1 cellular context compared by ENCODE assay signal in the genomic region with DNA sequence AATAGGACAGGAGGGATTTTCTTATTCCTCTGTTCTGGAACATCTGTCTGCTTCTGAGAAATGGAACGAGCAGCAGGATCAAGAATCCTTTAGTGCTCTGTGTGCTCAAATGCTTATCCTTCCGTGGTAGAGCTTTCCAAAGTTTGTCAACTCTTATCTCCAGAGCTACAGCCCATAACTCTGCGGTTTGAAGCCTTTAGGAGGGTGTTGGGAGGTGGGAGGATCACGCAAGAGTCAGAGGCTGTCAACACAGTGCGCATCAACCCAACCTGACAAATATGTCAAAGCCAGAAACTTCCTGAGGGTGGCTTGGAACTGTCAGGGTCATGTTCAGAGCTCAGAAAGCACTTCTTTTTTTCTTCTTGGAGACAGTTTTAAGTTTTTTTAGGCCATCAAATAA.
A peak's percentile ranks its signal among the peaks of the same experiment; 100 is the strongest.
TF ChIP-seq lines count a peak whose summit lies in the region.

No MANE protein-coding gene starts in this region.

TF ChIP-seq in K562, 482 proteins besides CTCF, POLR2A, EP300 and RAD21 (continued from another document and continues in another):
- peak; percentile 50; the same call in 1 of the 2 replicates for TF ChIP-seq JUND (IDR thresholded peaks at IDR 0.05; ENCODE audit: borderline replicate concordance, low read depth, low read length)
- TF ChIP-seq JUND (tag; IDR thresholded peaks at IDR 0.05; ENCODE audit: borderline replicate concordance, low read depth, low read length): no peak; the same call in 2 of the 3 replicates
- TF ChIP-seq PRMT5 (CRISPR knock-in tag; IDR thresholded peaks at IDR 0.05): no peak
- peak; percentile 90; the same call in 1 of the 2 replicates for TF ChIP-seq ESRRA (IDR thresholded peaks at IDR 0.05; ENCODE audit: borderline replicate concordance, low read depth)
- TF ChIP-seq ZNF76 (CRISPR knock-in tag; IDR thresholded peaks at IDR 0.05; ENCODE audit: borderline replicate concordance): no peak
- no peak for TF ChIP-seq PHF21A (IDR thresholded peaks at IDR 0.05; ENCODE audit: borderline replicate concordance, low read depth)
- no peak for TF ChIP-seq RBM14 (IDR thresholded peaks at IDR 0.05; ENCODE audit: borderline replicate concordance, insufficient read depth, low read depth, low read length)
- no peak for TF ChIP-seq FOS (IDR thresholded peaks at IDR 0.05; ENCODE audit: extremely low read depth, insufficient read length)
- TF ChIP-seq NRF1 (conservative IDR thresholded peaks at IDR 0.05 in 1 of 2, IDR thresholded peaks at IDR 0.05 in 1 of 2): peak; percentile 52 to 59; a peak in 3 of 4 replicates
- no peak for TF ChIP-seq ZSCAN29 (IDR thresholded peaks at IDR 0.05)
- TF ChIP-seq, protein P1, sequence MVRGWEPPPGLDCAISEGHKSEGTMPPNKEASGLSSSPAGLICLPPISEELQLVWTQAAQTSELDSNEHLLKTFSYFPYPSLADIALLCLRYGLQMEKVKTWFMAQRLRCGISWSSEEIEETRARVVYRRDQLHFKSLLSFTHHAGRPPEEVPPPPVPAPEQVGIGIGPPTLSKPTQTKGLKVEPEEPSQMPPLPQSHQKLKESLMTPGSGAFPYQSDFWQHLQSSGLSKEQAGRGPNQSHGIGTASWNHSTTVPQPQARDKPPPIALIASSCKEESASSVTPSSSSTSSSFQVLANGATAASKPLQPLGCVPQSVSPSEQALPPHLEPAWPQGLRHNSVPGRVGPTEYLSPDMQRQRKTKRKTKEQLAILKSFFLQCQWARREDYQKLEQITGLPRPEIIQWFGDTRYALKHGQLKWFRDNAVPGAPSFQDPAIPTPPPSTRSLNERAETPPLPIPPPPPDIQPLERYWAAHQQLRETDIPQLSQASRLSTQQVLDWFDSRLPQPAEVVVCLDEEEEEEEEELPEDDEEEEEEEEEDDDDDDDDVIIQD (CRISPR knock-in tag; IDR thresholded peaks at IDR 0.05): no peak
- no peak for TF ChIP-seq ZNF444 (CRISPR knock-in tag; IDR thresholded peaks at IDR 0.05)
- TF ChIP-seq WHSC1 (IDR thresholded peaks at IDR 0.05; ENCODE audit: low read length): no peak
- TF ChIP-seq ZNF551 (CRISPR knock-in tag; IDR thresholded peaks at IDR 0.05): no peak
- TF ChIP-seq E2F3 (CRISPR knock-in tag; IDR thresholded peaks at IDR 0.05): no peak
- 0 out of 4 replicates have a peak, but pooled peaks of 1 of the 2 experiments have one; percentile 36 for TF ChIP-seq FOXK2 (conservative IDR thresholded peaks at IDR 0.05 in 1 of 2, IDR thresholded peaks at IDR 0.05 in 1 of 2; ENCODE audit: low read depth in 2 of 2)
- TF ChIP-seq ZNF133 (CRISPR knock-in tag; IDR thresholded peaks at IDR 0.05): no peak
- TF ChIP-seq COPS2 (conservative IDR thresholded peaks at IDR 0.05): no peak
- no peak for TF ChIP-seq ZNF224 (CRISPR knock-in tag; IDR thresholded peaks at IDR 0.05)
- no peak for TF ChIP-seq ESRRB (CRISPR knock-in tag; IDR thresholded peaks at IDR 0.05; ENCODE audit: borderline replicate concordance)
- TF ChIP-seq, protein P2, sequence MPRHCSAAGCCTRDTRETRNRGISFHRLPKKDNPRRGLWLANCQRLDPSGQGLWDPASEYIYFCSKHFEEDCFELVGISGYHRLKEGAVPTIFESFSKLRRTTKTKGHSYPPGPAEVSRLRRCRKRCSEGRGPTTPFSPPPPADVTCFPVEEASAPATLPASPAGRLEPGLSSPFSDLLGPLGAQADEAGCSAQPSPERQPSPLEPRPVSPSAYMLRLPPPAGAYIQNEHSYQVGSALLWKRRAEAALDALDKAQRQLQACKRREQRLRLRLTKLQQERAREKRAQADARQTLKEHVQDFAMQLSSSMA (CRISPR knock-in tag; IDR thresholded peaks at IDR 0.05): no peak
- TF ChIP-seq PHF8 (IDR thresholded peaks at IDR 0.05; ENCODE audit: borderline replicate concordance, low read length): no peak
- TF ChIP-seq, protein P3, sequence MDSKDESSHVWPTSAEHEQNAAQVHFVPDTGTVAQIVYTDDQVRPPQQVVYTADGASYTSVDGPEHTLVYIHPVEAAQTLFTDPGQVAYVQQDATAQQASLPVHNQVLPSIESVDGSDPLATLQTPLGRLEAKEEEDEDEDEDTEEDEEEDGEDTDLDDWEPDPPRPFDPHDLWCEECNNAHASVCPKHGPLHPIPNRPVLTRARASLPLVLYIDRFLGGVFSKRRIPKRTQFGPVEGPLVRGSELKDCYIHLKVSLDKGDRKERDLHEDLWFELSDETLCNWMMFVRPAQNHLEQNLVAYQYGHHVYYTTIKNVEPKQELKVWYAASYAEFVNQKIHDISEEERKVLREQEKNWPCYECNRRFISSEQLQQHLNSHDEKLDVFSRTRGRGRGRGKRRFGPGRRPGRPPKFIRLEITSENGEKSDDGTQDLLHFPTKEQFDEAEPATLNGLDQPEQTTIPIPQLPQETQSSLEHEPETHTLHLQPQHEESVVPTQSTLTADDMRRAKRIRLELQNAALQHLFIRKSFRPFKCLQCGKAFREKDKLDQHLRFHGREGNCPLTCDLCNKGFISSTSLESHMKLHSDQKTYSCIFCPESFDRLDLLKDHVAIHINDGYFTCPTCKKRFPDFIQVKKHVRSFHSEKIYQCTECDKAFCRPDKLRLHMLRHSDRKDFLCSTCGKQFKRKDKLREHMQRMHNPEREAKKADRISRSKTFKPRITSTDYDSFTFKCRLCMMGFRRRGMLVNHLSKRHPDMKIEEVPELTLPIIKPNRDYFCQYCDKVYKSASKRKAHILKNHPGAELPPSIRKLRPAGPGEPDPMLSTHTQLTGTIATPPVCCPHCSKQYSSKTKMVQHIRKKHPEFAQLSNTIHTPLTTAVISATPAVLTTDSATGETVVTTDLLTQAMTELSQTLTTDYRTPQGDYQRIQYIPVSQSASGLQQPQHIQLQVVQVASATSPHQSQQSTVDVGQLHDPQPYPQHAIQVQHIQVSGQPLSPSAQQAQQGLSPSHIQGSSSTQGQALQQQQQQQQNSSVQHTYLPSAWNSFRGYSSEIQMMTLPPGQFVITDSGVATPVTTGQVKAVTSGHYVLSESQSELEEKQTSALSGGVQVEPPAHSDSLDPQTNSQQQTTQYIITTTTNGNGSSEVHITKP (IDR thresholded peaks at IDR 0.05; ENCODE audit: partially characterized antibody): no peak
- TF ChIP-seq HDAC1 (IDR thresholded peaks at IDR 0.05): peak in 1 of 2 experiments; percentile 73; a peak in 2 of 4 replicates
- no peak for TF ChIP-seq CBX2 (IDR thresholded peaks at IDR 0.05; ENCODE audit: insufficient read depth, low read length, poor library complexity, severe bottlenecking)
- TF ChIP-seq MAFF (IDR thresholded peaks at IDR 0.05; ENCODE audit: low read length): no peak
- TF ChIP-seq ZSCAN32 (CRISPR knock-in tag; IDR thresholded peaks at IDR 0.05): no peak
- no peak for TF ChIP-seq NR2F6 (CRISPR knock-in tag; IDR thresholded peaks at IDR 0.05)
- TF ChIP-seq HNRNPL (IDR thresholded peaks at IDR 0.05; ENCODE audit: low read depth, low read length): no peak
- peak; percentile 91 for TF ChIP-seq ARID1B (IDR thresholded peaks at IDR 0.05)
- TF ChIP-seq ZNF785 (CRISPR knock-in tag; IDR thresholded peaks at IDR 0.05): no peak
- TF ChIP-seq, protein P4, sequence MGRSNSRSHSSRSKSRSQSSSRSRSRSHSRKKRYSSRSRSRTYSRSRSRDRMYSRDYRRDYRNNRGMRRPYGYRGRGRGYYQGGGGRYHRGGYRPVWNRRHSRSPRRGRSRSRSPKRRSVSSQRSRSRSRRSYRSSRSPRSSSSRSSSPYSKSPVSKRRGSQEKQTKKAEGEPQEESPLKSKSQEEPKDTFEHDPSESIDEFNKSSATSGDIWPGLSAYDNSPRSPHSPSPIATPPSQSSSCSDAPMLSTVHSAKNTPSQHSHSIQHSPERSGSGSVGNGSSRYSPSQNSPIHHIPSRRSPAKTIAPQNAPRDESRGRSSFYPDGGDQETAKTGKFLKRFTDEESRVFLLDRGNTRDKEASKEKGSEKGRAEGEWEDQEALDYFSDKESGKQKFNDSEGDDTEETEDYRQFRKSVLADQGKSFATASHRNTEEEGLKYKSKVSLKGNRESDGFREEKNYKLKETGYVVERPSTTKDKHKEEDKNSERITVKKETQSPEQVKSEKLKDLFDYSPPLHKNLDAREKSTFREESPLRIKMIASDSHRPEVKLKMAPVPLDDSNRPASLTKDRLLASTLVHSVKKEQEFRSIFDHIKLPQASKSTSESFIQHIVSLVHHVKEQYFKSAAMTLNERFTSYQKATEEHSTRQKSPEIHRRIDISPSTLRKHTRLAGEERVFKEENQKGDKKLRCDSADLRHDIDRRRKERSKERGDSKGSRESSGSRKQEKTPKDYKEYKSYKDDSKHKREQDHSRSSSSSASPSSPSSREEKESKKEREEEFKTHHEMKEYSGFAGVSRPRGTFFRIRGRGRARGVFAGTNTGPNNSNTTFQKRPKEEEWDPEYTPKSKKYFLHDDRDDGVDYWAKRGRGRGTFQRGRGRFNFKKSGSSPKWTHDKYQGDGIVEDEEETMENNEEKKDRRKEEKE (IDR thresholded peaks at IDR 0.05; ENCODE audit: borderline replicate concordance in 1 of 2, control insufficient read depth in 1 of 2, low read depth in 2 of 2, low read length in 1 of 2): no peak
- 0 out of 2 replicates have a peak, but pooled peaks have one; percentile 50 for TF ChIP-seq BCOR (IDR thresholded peaks at IDR 0.05)
- no peak for TF ChIP-seq HDAC8 (tag; IDR thresholded peaks at IDR 0.05)
- no peak for TF ChIP-seq SMAD4 (CRISPR knock-in tag; conservative IDR thresholded peaks at IDR 0.05)
- TF ChIP-seq NR4A1 (CRISPR knock-in tag; IDR thresholded peaks at IDR 0.05): no peak
- no peak for TF ChIP-seq NR4A1 (tag; IDR thresholded peaks at IDR 0.05)
- TF ChIP-seq NFIC (IDR thresholded peaks at IDR 0.05): peak; percentile 50
- TF ChIP-seq TSC22D4 (tag; IDR thresholded peaks at IDR 0.05): no peak
- TF ChIP-seq ETV1 (tag; conservative IDR thresholded peaks at IDR 0.05; ENCODE audit: low read depth): no peak
- TF ChIP-seq ZNF436 (CRISPR knock-in tag; IDR thresholded peaks at IDR 0.05): no peak
- TF ChIP-seq ZNF146 (CRISPR knock-in tag; IDR thresholded peaks at IDR 0.05; ENCODE audit: unreplicated experiment): no peak
- TF ChIP-seq, protein P5, sequence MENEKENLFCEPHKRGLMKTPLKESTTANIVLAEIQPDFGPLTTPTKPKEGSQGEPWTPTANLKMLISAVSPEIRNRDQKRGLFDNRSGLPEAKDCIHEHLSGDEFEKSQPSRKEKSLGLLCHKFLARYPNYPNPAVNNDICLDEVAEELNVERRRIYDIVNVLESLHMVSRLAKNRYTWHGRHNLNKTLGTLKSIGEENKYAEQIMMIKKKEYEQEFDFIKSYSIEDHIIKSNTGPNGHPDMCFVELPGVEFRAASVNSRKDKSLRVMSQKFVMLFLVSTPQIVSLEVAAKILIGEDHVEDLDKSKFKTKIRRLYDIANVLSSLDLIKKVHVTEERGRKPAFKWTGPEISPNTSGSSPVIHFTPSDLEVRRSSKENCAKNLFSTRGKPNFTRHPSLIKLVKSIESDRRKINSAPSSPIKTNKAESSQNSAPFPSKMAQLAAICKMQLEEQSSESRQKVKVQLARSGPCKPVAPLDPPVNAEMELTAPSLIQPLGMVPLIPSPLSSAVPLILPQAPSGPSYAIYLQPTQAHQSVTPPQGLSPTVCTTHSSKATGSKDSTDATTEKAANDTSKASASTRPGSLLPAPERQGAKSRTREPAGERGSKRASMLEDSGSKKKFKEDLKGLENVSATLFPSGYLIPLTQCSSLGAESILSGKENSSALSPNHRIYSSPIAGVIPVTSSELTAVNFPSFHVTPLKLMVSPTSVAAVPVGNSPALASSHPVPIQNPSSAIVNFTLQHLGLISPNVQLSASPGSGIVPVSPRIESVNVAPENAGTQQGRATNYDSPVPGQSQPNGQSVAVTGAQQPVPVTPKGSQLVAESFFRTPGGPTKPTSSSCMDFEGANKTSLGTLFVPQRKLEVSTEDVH (IDR thresholded peaks at IDR 0.05; ENCODE audit: low read depth, partially characterized antibody): no peak
- TF ChIP-seq SMAD3 (CRISPR knock-in tag; conservative IDR thresholded peaks at IDR 0.05): 0 out of 2 replicates have a peak, but pooled peaks have one; percentile 10
- TF ChIP-seq KAT7 (CRISPR knock-in tag; IDR thresholded peaks at IDR 0.05; ENCODE audit: borderline replicate concordance): no peak
- TF ChIP-seq THRAP3 (IDR thresholded peaks at IDR 0.05; ENCODE audit: borderline replicate concordance): no peak
- TF ChIP-seq, protein P6, sequence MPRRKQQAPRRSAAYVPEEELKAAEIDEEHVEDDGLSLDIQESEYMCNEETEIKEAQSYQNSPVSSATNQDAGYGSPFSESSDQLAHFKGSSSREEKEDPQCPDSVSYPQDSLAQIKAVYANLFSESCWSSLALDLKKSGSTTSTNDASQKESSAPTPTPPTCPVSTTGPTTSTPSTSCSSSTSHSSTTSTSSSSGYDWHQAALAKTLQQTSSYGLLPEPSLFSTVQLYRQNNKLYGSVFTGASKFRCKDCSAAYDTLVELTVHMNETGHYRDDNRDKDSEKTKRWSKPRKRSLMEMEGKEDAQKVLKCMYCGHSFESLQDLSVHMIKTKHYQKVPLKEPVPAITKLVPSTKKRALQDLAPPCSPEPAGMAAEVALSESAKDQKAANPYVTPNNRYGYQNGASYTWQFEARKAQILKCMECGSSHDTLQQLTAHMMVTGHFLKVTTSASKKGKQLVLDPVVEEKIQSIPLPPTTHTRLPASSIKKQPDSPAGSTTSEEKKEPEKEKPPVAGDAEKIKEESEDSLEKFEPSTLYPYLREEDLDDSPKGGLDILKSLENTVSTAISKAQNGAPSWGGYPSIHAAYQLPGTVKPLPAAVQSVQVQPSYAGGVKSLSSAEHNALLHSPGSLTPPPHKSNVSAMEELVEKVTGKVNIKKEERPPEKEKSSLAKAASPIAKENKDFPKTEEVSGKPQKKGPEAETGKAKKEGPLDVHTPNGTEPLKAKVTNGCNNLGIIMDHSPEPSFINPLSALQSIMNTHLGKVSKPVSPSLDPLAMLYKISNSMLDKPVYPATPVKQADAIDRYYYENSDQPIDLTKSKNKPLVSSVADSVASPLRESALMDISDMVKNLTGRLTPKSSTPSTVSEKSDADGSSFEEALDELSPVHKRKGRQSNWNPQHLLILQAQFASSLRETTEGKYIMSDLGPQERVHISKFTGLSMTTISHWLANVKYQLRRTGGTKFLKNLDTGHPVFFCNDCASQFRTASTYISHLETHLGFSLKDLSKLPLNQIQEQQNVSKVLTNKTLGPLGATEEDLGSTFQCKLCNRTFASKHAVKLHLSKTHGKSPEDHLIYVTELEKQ (CRISPR knock-in tag; IDR thresholded peaks at IDR 0.05): no peak
- no peak for TF ChIP-seq SNIP1 (IDR thresholded peaks at IDR 0.05; ENCODE audit: low read depth)
- TF ChIP-seq, protein P7, sequence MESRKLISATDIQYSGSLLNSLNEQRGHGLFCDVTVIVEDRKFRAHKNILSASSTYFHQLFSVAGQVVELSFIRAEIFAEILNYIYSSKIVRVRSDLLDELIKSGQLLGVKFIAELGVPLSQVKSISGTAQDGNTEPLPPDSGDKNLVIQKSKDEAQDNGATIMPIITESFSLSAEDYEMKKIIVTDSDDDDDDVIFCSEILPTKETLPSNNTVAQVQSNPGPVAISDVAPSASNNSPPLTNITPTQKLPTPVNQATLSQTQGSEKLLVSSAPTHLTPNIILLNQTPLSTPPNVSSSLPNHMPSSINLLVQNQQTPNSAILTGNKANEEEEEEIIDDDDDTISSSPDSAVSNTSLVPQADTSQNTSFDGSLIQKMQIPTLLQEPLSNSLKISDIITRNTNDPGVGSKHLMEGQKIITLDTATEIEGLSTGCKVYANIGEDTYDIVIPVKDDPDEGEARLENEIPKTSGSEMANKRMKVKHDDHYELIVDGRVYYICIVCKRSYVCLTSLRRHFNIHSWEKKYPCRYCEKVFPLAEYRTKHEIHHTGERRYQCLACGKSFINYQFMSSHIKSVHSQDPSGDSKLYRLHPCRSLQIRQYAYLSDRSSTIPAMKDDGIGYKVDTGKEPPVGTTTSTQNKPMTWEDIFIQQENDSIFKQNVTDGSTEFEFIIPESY (CRISPR knock-in tag; IDR thresholded peaks at IDR 0.05): no peak
- no peak for TF ChIP-seq HMGN3 (IDR thresholded peaks at IDR 0.05; ENCODE audit: borderline replicate concordance, extremely low read depth, insufficient read length, low read depth, low read length)
